In the genomic region with DNA sequence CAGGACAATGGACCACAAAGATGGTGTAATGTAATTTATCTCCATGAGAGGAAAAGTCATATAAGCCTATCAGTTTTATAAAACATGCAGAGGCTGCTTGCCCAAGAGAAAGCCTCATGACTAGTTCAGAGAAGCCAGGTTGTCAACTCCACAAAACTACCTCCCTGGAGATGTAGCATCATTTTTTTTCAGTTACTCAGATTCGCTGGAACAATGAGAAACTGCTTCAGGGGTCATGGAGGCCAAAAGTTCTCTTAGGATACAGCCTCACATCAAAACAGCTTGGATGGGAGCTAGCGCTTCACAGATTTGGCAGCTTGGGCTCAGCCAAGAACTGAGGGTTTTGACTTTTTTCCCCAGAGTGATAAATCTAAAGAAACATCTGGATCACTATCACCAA, we compare ENCODE assay signal across 30 cellular contexts.
"Had no signal": no experiment of that assay in that cellular context is flagged by ENCODE, and none has a peak within 500 bp of the region (broad histone marks: within the 10 kb centered on the region; RNA-seq: fewer than 3 reads in every experiment).

No MANE protein-coding gene starts in this region.

- H3K9me3 ChIP-seq: adrenal gland, body of pancreas, gastrocnemius medialis had no signal

- H3K4me3 ChIP-seq: adrenal gland, body of pancreas, esophagus muscularis mucosa, gastrocnemius medialis, heart left ventricle had no signal

- H3K4me3 Mint-ChIP-seq: activated CD4-positive, alpha-beta memory T cell treated with anti-CD3 and anti-CD28 coated beads for 36 hours; activated CD4-positive, alpha-beta T cell treated with anti-CD3 and anti-CD28 coated beads for 36 hours; activated CD4-positive, alpha-beta T cell treated with anti-CD3 and anti-CD28 coated beads, Interleukin-2, amount 10 ng/mL, durations not matched to agents 24 days and 14 days; activated naive CD8-positive, alpha-beta T cell treated with anti-CD3 and anti-CD28 coated beads for 36 hours; activated naive CD8-positive, alpha-beta T cell treated with anti-CD3 and anti-CD28 coated beads, Interleukin-2, amount 50 U/mL, for 24 hours; activated T-cell treated with anti-CD3 and anti-CD28 coated beads, Interleukin-2, amount 50 U/mL, for 4 hours; activated T-helper 17 cell treated with anti-CD3 and anti-CD28 coated beads, Interleukin-2, amount 50 U/mL, for 72 hours; effector memory CD8-positive, alpha-beta T cell had no signal

- H3K36me3 ChIP-seq: adrenal gland, esophagus muscularis mucosa, gastrocnemius medialis, heart left ventricle had no signal

- H3K9me3 Mint-ChIP-seq: activated CD4-positive, alpha-beta memory T cell treated with anti-CD3 and anti-CD28 coated beads for 36 hours; activated CD4-positive, alpha-beta T cell treated with anti-CD3 and anti-CD28 coated beads, Interleukin-2, amount 10 ng/mL, durations not matched to agents 24 days and 14 days; activated naive CD8-positive, alpha-beta T cell treated with anti-CD3 and anti-CD28 coated beads for 36 hours; activated naive CD8-positive, alpha-beta T cell treated with anti-CD3 and anti-CD28 coated beads, Interleukin-2, amount 50 U/mL, for 24 hours; activated T-cell treated with anti-CD3 and anti-CD28 coated beads, Interleukin-2, amount 50 U/mL, for 4 hours; activated T-helper 17 cell treated with anti-CD3 and anti-CD28 coated beads, Interleukin-2, amount 50 U/mL, for 72 hours; effector memory CD8-positive, alpha-beta T cell had no signal

- H3K27me3 ChIP-seq: adrenal gland, body of pancreas, esophagus muscularis mucosa, gastrocnemius medialis had no signal

- ATAC-seq: activated CD4-positive, alpha-beta T cell treated with anti-CD3 and anti-CD28 coated beads for 36 hours; activated naive CD8-positive, alpha-beta T cell treated with anti-CD3 and anti-CD28 coated beads, Interleukin-2, amount 50 U/mL, for 24 hours; activated T-cell treated with anti-CD3 and anti-CD28 coated beads, Interleukin-2, amount 50 U/mL, for 4 hours; activated T-helper 17 cell treated with anti-CD3 and anti-CD28 coated beads, Interleukin-2, amount 50 U/mL, for 72 hours; body of pancreas; effector memory CD8-positive, alpha-beta T cell; foreskin keratinocyte; gastrocnemius medialis; heart left ventricle had no signal

- DNase-seq: activated CD4-positive, alpha-beta memory T cell treated with anti-CD3 and anti-CD28 coated beads for 36 hours; activated CD4-positive, alpha-beta T cell treated with anti-CD3 and anti-CD28 coated beads for 36 hours; activated CD4-positive, alpha-beta T cell treated with anti-CD3 and anti-CD28 coated beads, Interleukin-2, amount 10 ng/mL, durations not matched to agents 24 days and 14 days; activated CD4-positive, CD25-positive, alpha-beta regulatory T cell; activated CD4-positive, CD25-positive, alpha-beta regulatory T cell treated with anti-CD3 and anti-CD28 coated beads, Interleukin-2, amount 50 U/mL, for 72 hours; activated effector memory CD4-positive, alpha-beta T cell treated with Interleukin-2 at 50 U/mL for 16 hours; activated gamma-delta T cell treated with Interleukin-2 at 50 U/mL for 16 hours; activated naive CD4-positive, alpha-beta T cell treated with anti-CD3 and anti-CD28 coated beads, Interleukin-2, amount 50 U/mL, for 16 hours; activated naive CD4-positive, alpha-beta T cell treated with Interleukin-2 at 50 U/mL for 16 hours; activated naive CD8-positive, alpha-beta T cell treated with anti-CD3 and anti-CD28 coated beads for 36 hours; activated naive CD8-positive, alpha-beta T cell treated with anti-CD3 and anti-CD28 coated beads, Interleukin-2, amount 50 U/mL, for 24 hours; activated T-cell treated with anti-CD3 and anti-CD28 coated beads, Interleukin-2, amount 50 U/mL, for 4 hours; adrenal gland; amygdala; aorta; body of pancreas; caudate nucleus; cortex of kidney; dermis blood vessel endothelial cell; effector CD4-positive, alpha-beta T cell; effector memory CD8-positive, alpha-beta T cell; erythroblast; foreskin keratinocyte; gastrocnemius medialis; glutamatergic neuron; heart left ventricle; T-helper 1 cell; T-helper 2 cell had no signal

- H3K27ac Mint-ChIP-seq: activated CD4-positive, alpha-beta memory T cell treated with anti-CD3 and anti-CD28 coated beads for 36 hours; activated CD4-positive, alpha-beta T cell treated with anti-CD3 and anti-CD28 coated beads for 36 hours; activated CD4-positive, alpha-beta T cell treated with anti-CD3 and anti-CD28 coated beads, Interleukin-2, amount 10 ng/mL, durations not matched to agents 24 days and 14 days; activated naive CD8-positive, alpha-beta T cell treated with anti-CD3 and anti-CD28 coated beads for 36 hours; activated naive CD8-positive, alpha-beta T cell treated with anti-CD3 and anti-CD28 coated beads, Interleukin-2, amount 50 U/mL, for 24 hours; activated T-helper 17 cell treated with anti-CD3 and anti-CD28 coated beads, Interleukin-2, amount 50 U/mL, for 72 hours; effector memory CD8-positive, alpha-beta T cell had no signal

- H3K27ac ChIP-seq: adrenal gland, body of pancreas, esophagus muscularis mucosa, foreskin keratinocyte, gastrocnemius medialis, heart left ventricle had no signal

- H3K36me3 Mint-ChIP-seq: activated CD4-positive, alpha-beta memory T cell treated with anti-CD3 and anti-CD28 coated beads for 36 hours; activated naive CD8-positive, alpha-beta T cell treated with anti-CD3 and anti-CD28 coated beads for 36 hours had no signal

- H3K4me1 ChIP-seq: adrenal gland, body of pancreas, esophagus muscularis mucosa, foreskin keratinocyte, gastrocnemius medialis, heart left ventricle had no signal

- H3K4me1 Mint-ChIP-seq: activated CD4-positive, alpha-beta T cell treated with anti-CD3 and anti-CD28 coated beads for 36 hours; activated CD4-positive, alpha-beta T cell treated with anti-CD3 and anti-CD28 coated beads, Interleukin-2, amount 10 ng/mL, durations not matched to agents 24 days and 14 days; activated naive CD8-positive, alpha-beta T cell treated with anti-CD3 and anti-CD28 coated beads for 36 hours; activated naive CD8-positive, alpha-beta T cell treated with anti-CD3 and anti-CD28 coated beads, Interleukin-2, amount 50 U/mL, for 24 hours; activated T-helper 17 cell treated with anti-CD3 and anti-CD28 coated beads, Interleukin-2, amount 50 U/mL, for 72 hours had no signal
